ENCODE assay signal across 27 cellular contexts in the genomic region with DNA sequence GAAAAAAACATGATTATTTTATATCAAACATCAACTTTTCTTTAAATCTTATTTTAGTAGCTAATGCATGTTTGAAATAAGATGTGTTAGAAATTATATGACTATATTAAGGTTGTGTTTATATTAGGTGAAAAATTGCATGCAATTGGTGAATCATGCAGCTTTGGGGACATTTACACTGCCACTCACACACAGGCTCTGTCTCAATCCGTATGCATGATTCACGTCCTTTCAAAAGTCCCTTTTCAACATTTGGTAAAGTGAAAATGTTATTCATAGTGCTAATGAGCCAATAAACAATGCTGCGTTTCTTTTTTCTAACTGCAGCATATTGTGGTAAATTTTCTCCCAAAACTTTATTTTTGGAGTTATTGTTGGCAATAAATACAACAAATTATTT.
"Had no signal": no experiment of that assay in that cellular context is flagged by ENCODE, and none has a peak within 500 bp of the region (broad histone marks: within the 10 kb centered on the region; RNA-seq: fewer than 3 reads in every experiment).

No MANE protein-coding gene starts in this region.

- H3K4me3 ChIP-seq: ascending aorta, body of pancreas, Peyer's patch had no signal

- ATAC-seq: activated CD8-positive, alpha-beta T cell treated with anti-CD3 and anti-CD28 coated beads for 36 hours; body of pancreas; Right ventricle myocardium inferior had no signal

- H3K36me3 ChIP-seq: ascending aorta, Peyer's patch had no signal

- H3K27ac ChIP-seq: ascending aorta, body of pancreas, Peyer's patch, RWPE1 had no signal

- FAIRE-seq: bronchial epithelial cell had no signal

- H3K4me1 Mint-ChIP-seq: activated CD4-positive, alpha-beta T cell treated with anti-CD3 and anti-CD28 coated beads, Interleukin-2, amount 10 ng/mL, durations not matched to agents 24 days and 14 days; activated naive CD4-positive, alpha-beta T cell treated with anti-CD3 and anti-CD28 coated beads, Interleukin-2, amount 50 U/mL, for 24 hours; activated naive CD8-positive, alpha-beta T cell treated with anti-CD3 and anti-CD28 coated beads, Interleukin-2, amount 10 ng/mL, durations not matched to agents 7 days and 5 days had no signal

- H3K9me3 ChIP-seq: ascending aorta, body of pancreas, Peyer's patch had no signal

- H3K36me3 Mint-ChIP-seq: activated naive CD4-positive, alpha-beta T cell treated with anti-CD3 and anti-CD28 coated beads, Interleukin-2, amount 50 U/mL, for 24 hours; activated naive CD8-positive, alpha-beta T cell treated with anti-CD3 and anti-CD28 coated beads, Interleukin-2, amount 10 ng/mL, durations not matched to agents 7 days and 5 days had no signal

- H3K27ac Mint-ChIP-seq: activated CD4-positive, alpha-beta T cell treated with anti-CD3 and anti-CD28 coated beads, Interleukin-2, amount 10 ng/mL, durations not matched to agents 24 days and 14 days; activated CD8-positive, alpha-beta T cell treated with anti-CD3 and anti-CD28 coated beads for 36 hours; activated naive CD4-positive, alpha-beta T cell treated with anti-CD3 and anti-CD28 coated beads, Interleukin-2, amount 50 U/mL, for 24 hours; activated naive CD8-positive, alpha-beta T cell treated with anti-CD3 and anti-CD28 coated beads, Interleukin-2, amount 10 ng/mL, durations not matched to agents 7 days and 5 days; activated T-cell treated with anti-CD3 and anti-CD28 coated beads, Interleukin-2, amount 50 U/mL, for 24 hours; activated T-helper 2 cell treated with anti-CD3 and anti-CD28 coated beads, Interferon-gamma antibody, Interleukin-2, Interleukin-4, amounts not matched to agents 10 μg/mL and 5 μg/mL and 100 μg/mL, durations not matched to agents 14 hours and 24 hours and 36 hours had no signal

- DNase-seq: activated CD4-positive, alpha-beta T cell treated with anti-CD3 and anti-CD28 coated beads, Interleukin-2, amount 10 ng/mL, durations not matched to agents 24 days and 14 days; activated CD4-positive, alpha-beta T cell treated with anti-CD3 and anti-CD28 coated beads, Interleukin-2, amount 50 U/mL, for 4 hours; activated CD8-positive, alpha-beta T cell treated with anti-CD3 and anti-CD28 coated beads for 36 hours; activated gamma-delta T cell; activated naive CD4-positive, alpha-beta T cell treated with Interleukin-2 at 50 U/mL for 16 hours; activated naive CD8-positive, alpha-beta T cell treated with anti-CD3 and anti-CD28 coated beads, Interleukin-2, amount 10 ng/mL, durations not matched to agents 7 days and 5 days; activated T-cell treated with anti-CD3 and anti-CD28 coated beads, Interleukin-2, amount 50 U/mL, for 24 hours; body of pancreas; caudate nucleus; cerebellar nuclear complex; NCI-H1105 treated with DMSO at 0.1 percent for 48 hours; NCI-H1436 treated with DMSO at 0.1 percent for 48 hours; NCI-H1694 treated with DMSO at 0.1 percent for 48 hours; NCI-H2029; NCI-H345; NCI-H524 treated with DMSO at 0.1 percent for 48 hours; Peyer's patch; SW 1271; T-helper 1 cell; T-helper 2 cell; T-helper 9 cell had no signal

- H3K9me3 Mint-ChIP-seq: activated CD4-positive, alpha-beta T cell treated with anti-CD3 and anti-CD28 coated beads, Interleukin-2, amount 10 ng/mL, durations not matched to agents 24 days and 14 days; activated CD8-positive, alpha-beta T cell treated with anti-CD3 and anti-CD28 coated beads for 36 hours; activated naive CD4-positive, alpha-beta T cell treated with anti-CD3 and anti-CD28 coated beads, Interleukin-2, amount 50 U/mL, for 24 hours; activated naive CD8-positive, alpha-beta T cell treated with anti-CD3 and anti-CD28 coated beads, Interleukin-2, amount 10 ng/mL, durations not matched to agents 7 days and 5 days; activated T-cell treated with anti-CD3 and anti-CD28 coated beads, Interleukin-2, amount 50 U/mL, for 24 hours; activated T-helper 2 cell treated with anti-CD3 and anti-CD28 coated beads, Interferon-gamma antibody, Interleukin-2, Interleukin-4, amounts not matched to agents 10 μg/mL and 5 μg/mL and 100 μg/mL, durations not matched to agents 14 hours and 24 hours and 36 hours had no signal

- H3K27me3 Mint-ChIP-seq: activated CD4-positive, alpha-beta T cell treated with anti-CD3 and anti-CD28 coated beads, Interleukin-2, amount 10 ng/mL, durations not matched to agents 24 days and 14 days; activated CD8-positive, alpha-beta T cell treated with anti-CD3 and anti-CD28 coated beads for 36 hours; activated naive CD4-positive, alpha-beta T cell treated with anti-CD3 and anti-CD28 coated beads, Interleukin-2, amount 50 U/mL, for 24 hours; activated naive CD8-positive, alpha-beta T cell treated with anti-CD3 and anti-CD28 coated beads, Interleukin-2, amount 10 ng/mL, durations not matched to agents 7 days and 5 days; activated T-cell treated with anti-CD3 and anti-CD28 coated beads, Interleukin-2, amount 50 U/mL, for 24 hours had no signal

- H3K4me3 Mint-ChIP-seq: activated CD4-positive, alpha-beta T cell treated with anti-CD3 and anti-CD28 coated beads, Interleukin-2, amount 10 ng/mL, durations not matched to agents 24 days and 14 days; activated CD8-positive, alpha-beta T cell treated with anti-CD3 and anti-CD28 coated beads for 36 hours; activated naive CD4-positive, alpha-beta T cell treated with anti-CD3 and anti-CD28 coated beads, Interleukin-2, amount 50 U/mL, for 24 hours; activated naive CD8-positive, alpha-beta T cell treated with anti-CD3 and anti-CD28 coated beads, Interleukin-2, amount 10 ng/mL, durations not matched to agents 7 days and 5 days; activated T-cell treated with anti-CD3 and anti-CD28 coated beads, Interleukin-2, amount 50 U/mL, for 24 hours had no signal

- H3K4me1 ChIP-seq: ascending aorta, body of pancreas, Peyer's patch had no signal
